In the genomic region with DNA sequence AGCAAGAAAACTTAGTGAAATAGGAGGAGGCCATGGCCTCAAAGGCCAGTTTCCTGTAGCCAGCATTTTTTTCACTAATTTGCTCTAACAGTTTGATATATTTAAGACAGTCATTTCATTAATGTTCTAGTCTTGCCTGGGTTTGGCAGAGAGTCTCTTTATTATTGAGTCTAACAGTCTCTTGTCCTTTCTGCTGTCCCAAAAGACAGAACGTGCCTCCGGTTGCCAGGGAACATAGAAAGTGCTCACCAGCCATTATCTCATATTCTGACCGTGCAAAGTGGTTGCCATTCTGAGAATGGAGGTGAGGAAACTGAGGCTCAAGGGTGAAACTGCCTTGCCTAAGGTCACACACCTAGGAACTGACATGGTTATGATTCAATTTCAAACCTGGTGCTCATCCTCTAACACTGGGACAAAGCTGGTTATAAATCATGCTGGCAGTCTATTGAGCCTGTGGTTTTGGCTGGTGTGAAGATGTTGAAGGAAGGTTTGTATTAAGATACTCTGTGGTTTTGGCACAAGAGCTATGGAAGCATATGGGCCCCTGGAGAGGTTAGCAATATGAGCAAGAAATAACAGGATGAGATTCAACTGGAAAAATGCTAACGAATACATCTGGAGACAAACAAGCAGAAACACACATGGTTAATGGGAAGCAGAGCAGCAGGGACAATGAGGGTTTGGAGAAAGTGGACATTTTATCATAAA, we compare ENCODE assay signal across 20 cellular contexts.
"Had no signal": no experiment of that assay in that cellular context is flagged by ENCODE, and none has a peak within 500 bp of the region (broad histone marks: within the 10 kb centered on the region; RNA-seq: fewer than 3 reads in every experiment).

No MANE protein-coding gene starts in this region.

- H3K4me3 ChIP-seq: hepatocyte had no signal

- H3K27ac ChIP-seq: hepatocyte, neutrophil had no signal

- H3K4me1 Mint-ChIP-seq: activated CD4-positive, alpha-beta T cell treated with anti-CD3 and anti-CD28 coated beads, Interleukin-2, amount 10 ng/mL, durations not matched to agents 7 days and 5 days; activated naive CD8-positive, alpha-beta T cell treated with anti-CD3 and anti-CD28 coated beads for 36 hours; memory B cell; naive thymus-derived CD8-positive, alpha-beta T cell; stimulated activated naive CD8-positive, alpha-beta T cell treated with anti-CD3 and anti-CD28 coated beads, Interleukin-15, amount 100 ng/mL, for 72 hours; T-cell had no signal

- DNase-seq: activated CD4-positive, alpha-beta T cell treated with anti-CD3 and anti-CD28 coated beads, Interleukin-2, amount 10 ng/mL, durations not matched to agents 7 days and 5 days; activated CD8-positive, alpha-beta memory T cell treated with anti-CD3 and anti-CD28 coated beads, Interleukin-2, amount 50 U/mL, for 48 hours; activated gamma-delta T cell treated with Interleukin-2 at 50 U/mL for 16 hours; activated naive CD8-positive, alpha-beta T cell treated with anti-CD3 and anti-CD28 coated beads for 36 hours; activated T-cell treated with anti-CD3 and anti-CD28 coated beads, Interleukin-2, amount 50 U/mL, for 72 hours; amygdala; cerebellar nuclear complex; effector memory CD4-positive, alpha-beta T cell; islet precursor cell; naive thymus-derived CD8-positive, alpha-beta T cell; retina; small intestine; stimulated activated naive CD8-positive, alpha-beta T cell treated with anti-CD3 and anti-CD28 coated beads, Interleukin-15, amount 100 ng/mL, for 72 hours; T-cell; T-helper 9 cell had no signal

- H3K27me3 ChIP-seq: hepatocyte, neutrophil had no signal

- H3K4me3 Mint-ChIP-seq: activated CD4-positive, alpha-beta T cell treated with anti-CD3 and anti-CD28 coated beads, Interleukin-2, amount 10 ng/mL, durations not matched to agents 7 days and 5 days; activated naive CD8-positive, alpha-beta T cell treated with anti-CD3 and anti-CD28 coated beads for 36 hours; activated T-cell treated with anti-CD3 and anti-CD28 coated beads, Interleukin-2, amount 50 U/mL, for 72 hours; dendritic cell treated with granulocyte-macrophage colony-stimulating factor and Interleukin-4, amounts not matched to agents 40 ng/mL and 50 ng/mL, for 4 days; memory B cell; naive thymus-derived CD8-positive, alpha-beta T cell; stimulated activated naive CD8-positive, alpha-beta T cell treated with anti-CD3 and anti-CD28 coated beads, Interleukin-15, amount 100 ng/mL, for 72 hours; T-cell had no signal

- H3K27ac Mint-ChIP-seq: activated CD4-positive, alpha-beta T cell treated with anti-CD3 and anti-CD28 coated beads, Interleukin-2, amount 10 ng/mL, durations not matched to agents 7 days and 5 days; activated naive CD8-positive, alpha-beta T cell treated with anti-CD3 and anti-CD28 coated beads for 36 hours; activated T-cell treated with anti-CD3 and anti-CD28 coated beads, Interleukin-2, amount 50 U/mL, for 72 hours; dendritic cell treated with granulocyte-macrophage colony-stimulating factor and Interleukin-4, amounts not matched to agents 40 ng/mL and 50 ng/mL, for 4 days; memory B cell; naive thymus-derived CD8-positive, alpha-beta T cell; stimulated activated naive CD8-positive, alpha-beta T cell treated with anti-CD3 and anti-CD28 coated beads, Interleukin-15, amount 100 ng/mL, for 72 hours; T-cell had no signal

- H3K4me2 ChIP-seq: hepatocyte had no signal

- H2AFZ ChIP-seq: hepatocyte had no signal

- H3K9me3 ChIP-seq: neutrophil had no signal

- H3K36me3 Mint-ChIP-seq: activated naive CD8-positive, alpha-beta T cell treated with anti-CD3 and anti-CD28 coated beads for 36 hours; memory B cell; naive thymus-derived CD8-positive, alpha-beta T cell; T-cell had no signal

- H3K79me2 ChIP-seq: hepatocyte had no signal

- H3K9me3 Mint-ChIP-seq: activated naive CD8-positive, alpha-beta T cell treated with anti-CD3 and anti-CD28 coated beads for 36 hours had no signal

- ATAC-seq: activated T-cell treated with anti-CD3 and anti-CD28 coated beads, Interleukin-2, amount 50 U/mL, for 72 hours; left lobe of liver; naive thymus-derived CD8-positive, alpha-beta T cell; stimulated activated naive CD8-positive, alpha-beta T cell treated with anti-CD3 and anti-CD28 coated beads, Interleukin-15, amount 100 ng/mL, for 72 hours; T-cell had no signal

- H3K27me3 Mint-ChIP-seq: activated CD4-positive, alpha-beta T cell treated with anti-CD3 and anti-CD28 coated beads, Interleukin-2, amount 10 ng/mL, durations not matched to agents 7 days and 5 days; activated naive CD8-positive, alpha-beta T cell treated with anti-CD3 and anti-CD28 coated beads for 36 hours; dendritic cell treated with granulocyte-macrophage colony-stimulating factor and Interleukin-4, amounts not matched to agents 40 ng/mL and 50 ng/mL, for 4 days; memory B cell; naive thymus-derived CD8-positive, alpha-beta T cell; stimulated activated naive CD8-positive, alpha-beta T cell treated with anti-CD3 and anti-CD28 coated beads, Interleukin-15, amount 100 ng/mL, for 72 hours; T-cell had no signal

- H3K36me3 ChIP-seq: neutrophil had no signal
